Comparison of ENCODE assay signal across 17 cellular contexts in genomic region chr5:32545102-32545847, GRCh38.
"Had no signal": no experiment of that assay in that cellular context is flagged by ENCODE, and none has a peak within 500 bp of the region (broad histone marks: within the 10 kb centered on the region; RNA-seq: fewer than 3 reads in every experiment).

No MANE protein-coding gene starts in this region.

- DNase-seq: activated CD4-positive, CD25-positive, alpha-beta regulatory T cell treated with anti-CD3 and anti-CD28 coated beads, Interleukin-2, amount 50 U/mL, for 72 hours; activated naive CD4-positive, alpha-beta T cell treated with anti-CD3 and anti-CD28 coated beads for 36 hours; dermis blood vessel endothelial cell; effector memory CD8-positive, alpha-beta T cell; gastrocnemius medialis; heart right ventricle; left colon; midbrain; stimulated activated CD4-positive, alpha-beta T cell treated with anti-CD3 and anti-CD28 coated beads, Interleukin-12 subunit alpha, Interleukin-12 subunit beta, amount 100 ng/mL, for 4 hours; stimulated activated CD4-positive, alpha-beta T cell treated with anti-CD3 and anti-CD28 coated beads, Interleukin-2, amount 100 ng/mL, for 24 hours; T-helper 2 cell had no signal

- H3K4me1 Mint-ChIP-seq: neural progenitor cell had no signal

- H3K36me3 Mint-ChIP-seq: neural progenitor cell had no signal

- H3K36me3 ChIP-seq: ascending aorta, gastrocnemius medialis, heart right ventricle, neural progenitor cell had no signal

- H3K27me3 ChIP-seq: ascending aorta, gastrocnemius medialis, neural progenitor cell had no signal

- H3K9me3 ChIP-seq: ascending aorta, gastrocnemius medialis had no signal

- H2AFZ ChIP-seq: neural progenitor cell, parathyroid adenoma had no signal

- ATAC-seq: effector memory CD8-positive, alpha-beta T cell; gastrocnemius medialis; heart right ventricle; left colon had no signal

- H3K4me3 Mint-ChIP-seq: activated naive CD4-positive, alpha-beta T cell treated with anti-CD3 and anti-CD28 coated beads for 36 hours; neural progenitor cell had no signal

- H3K4me1 ChIP-seq: ascending aorta, gastrocnemius medialis, neural progenitor cell, parathyroid adenoma had no signal

- H3K27ac Mint-ChIP-seq: activated naive CD4-positive, alpha-beta T cell treated with anti-CD3 and anti-CD28 coated beads for 36 hours; activated T-helper 2 cell treated with anti-CD3 and anti-CD28 coated beads, Interferon-gamma antibody, Interleukin-2, Interleukin-4, amounts not matched to agents 10 μg/mL and 5 μg/mL and 100 μg/mL, durations not matched to agents 14 hours and 24 hours and 36 hours; effector memory CD8-positive, alpha-beta T cell; neural progenitor cell had no signal

- H3K27ac ChIP-seq: ascending aorta, gastrocnemius medialis, heart right ventricle, neural progenitor cell, parathyroid adenoma had no signal

- H3K9me3 Mint-ChIP-seq: effector memory CD8-positive, alpha-beta T cell had no signal

- H3K9ac ChIP-seq: neural progenitor cell, parathyroid adenoma had no signal

- H3K4me2 ChIP-seq: neural progenitor cell had no signal

- FAIRE-seq: islet of Langerhans had no signal

- H3K4me3 ChIP-seq: ascending aorta, gastrocnemius medialis, heart right ventricle, lung, neural progenitor cell had no signal

- H3K79me2 ChIP-seq: parathyroid adenoma had no signal

- H3K27me3 Mint-ChIP-seq: effector memory CD8-positive, alpha-beta T cell had no signal
